ENCODE assay signal across 8 cellular contexts in the genomic region with DNA sequence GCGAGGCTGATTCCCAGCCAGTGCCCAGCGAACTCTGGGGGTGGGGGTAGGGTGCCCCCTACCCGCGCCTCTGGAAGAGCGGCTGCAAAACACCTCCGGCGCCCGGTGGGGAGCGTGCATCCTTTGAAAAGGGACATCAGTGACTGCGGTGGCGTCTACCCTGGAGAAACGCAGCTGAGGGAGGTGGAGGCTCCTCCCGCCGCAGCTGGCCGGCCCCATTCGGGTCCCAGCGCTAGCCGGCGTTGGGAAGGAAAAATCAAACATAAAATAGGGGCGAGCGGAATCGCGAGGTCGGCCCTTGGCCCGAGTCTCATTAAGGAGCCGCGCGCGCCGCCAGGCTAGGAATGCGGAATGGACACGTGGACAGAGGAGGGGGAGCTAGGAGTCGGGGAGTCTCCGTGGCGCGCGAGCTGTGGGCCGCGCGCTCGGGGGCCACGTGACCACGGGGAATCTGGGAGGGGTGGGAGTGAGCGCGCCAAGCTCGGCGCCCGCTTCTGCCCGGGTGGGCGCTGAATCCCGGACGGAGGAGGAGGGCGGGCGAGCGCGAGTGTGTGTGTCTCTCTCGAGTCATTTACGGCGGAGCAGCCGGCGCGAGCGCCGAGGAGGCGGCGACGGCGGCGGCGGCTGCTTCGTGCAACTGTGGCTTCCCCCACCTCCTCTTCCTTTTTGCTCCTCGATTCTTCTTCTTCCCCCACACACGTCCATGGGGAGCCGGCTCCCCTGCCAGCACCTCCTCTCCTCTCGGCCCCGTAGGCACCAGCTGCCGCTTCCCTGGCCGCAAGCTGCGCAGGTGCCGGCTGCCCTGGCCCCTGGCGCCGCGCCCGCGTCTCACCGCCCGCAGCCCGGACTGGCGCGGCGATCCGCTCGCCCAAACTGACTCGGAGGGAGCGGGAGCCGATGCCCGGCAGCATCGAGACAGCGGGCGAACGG. TPM values are rescaled to one million over a fixed set of nuclear protein-coding genes. Genes with fewer than 3 reads are reported as not detected.
DNase-seq lines count a peak whose midpoint lies in the region; ATAC-seq, FAIRE-seq and TF ChIP-seq lines count a peak whose summit lies in the region.

A gene with protein sequence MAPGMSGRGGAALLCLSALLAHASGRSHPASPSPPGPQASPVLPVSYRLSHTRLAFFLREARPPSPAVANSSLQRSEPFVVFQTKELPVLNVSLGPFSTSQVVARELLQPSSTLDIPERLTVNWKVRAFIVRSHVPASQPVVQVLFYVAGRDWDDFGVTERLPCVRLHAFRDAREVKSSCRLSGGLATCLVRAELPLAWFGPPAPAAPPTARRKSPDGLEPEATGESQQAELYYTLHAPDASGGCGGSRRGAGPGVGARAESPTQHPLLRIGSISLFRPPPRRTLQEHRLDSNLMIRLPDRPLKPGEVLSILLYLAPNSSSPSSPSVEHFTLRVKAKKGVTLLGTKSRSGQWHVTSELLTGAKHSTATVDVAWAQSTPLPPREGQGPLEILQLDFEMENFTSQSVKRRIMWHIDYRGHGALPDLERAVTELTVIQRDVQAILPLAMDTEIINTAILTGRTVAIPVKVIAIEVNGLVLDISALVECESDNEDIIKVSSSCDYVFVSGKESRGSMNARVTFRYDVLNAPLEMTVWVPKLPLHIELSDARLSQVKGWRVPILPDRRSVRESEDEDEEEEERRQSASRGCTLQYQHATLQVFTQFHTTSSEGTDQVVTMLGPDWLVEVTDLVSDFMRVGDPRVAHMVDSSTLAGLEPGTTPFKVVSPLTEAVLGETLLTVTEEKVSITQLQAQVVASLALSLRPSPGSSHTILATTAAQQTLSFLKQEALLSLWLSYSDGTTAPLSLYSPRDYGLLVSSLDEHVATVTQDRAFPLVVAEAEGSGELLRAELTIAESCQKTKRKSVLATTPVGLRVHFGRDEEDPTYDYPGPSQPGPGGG (N-terminal part only) (plus strand): TSS at position 566 of the 930 bp plus-strand sequence. CDS start 1,495 bp downstream, outside the sequence.

- CTCF ChIA-PET in PC-3 (lab: Charles Lee) = no interaction called here

- no peak within 1 kb of the TSS for H2AFZ ChIP-seq in PC-3 (ENCODE audit: low read length)

- TF ChIP-seq POLR2A in breast epithelium (IDR thresholded peaks at IDR 0.05) = no peak

- BruUV-seq in PC-3 (replicated peaks; lab: Mats Ljungman, UMichigan) = no TSS peak

- POLR2A ChIA-PET in PC-3 (lab: Charles Lee; ENCODE audit: unreplicated experiment) = no interaction called here

- H3K27ac ChIP-seq in breast epithelium (no peak within 1 kb of the TSS), kidney (ENCODE audit: low read depth in 2 of 2, low read length in 2 of 2) (no peak within 1 kb of the TSS), PC-3 (ENCODE audit: low read length) (no peak within 1 kb of the TSS)

- H3K27me3 ChIP-seq in breast epithelium (peaks cover 6 to 83% of the 10 kb centered on the region in 2 donors), PC-3 (ENCODE audit: low read length) (peaks cover 63% of the 10 kb centered on the region)

- peak within 1 kb of the TSS in 1 of 2 donors; percentile 19 for H3K9ac ChIP-seq in kidney (ENCODE audit: low read length in 2 of 2)
- no peak within 1 kb of the TSS for H3K9ac ChIP-seq in PC-3 (ENCODE audit: low read length)

- no peaks in the 10 kb centered on the region for H4K20me1 ChIP-seq in PC-3 (ENCODE audit: low read length)

- H3K9me3 ChIP-seq in breast epithelium = no peaks in the 10 kb centered on the region
- H3K9me3 ChIP-seq in kidney (ENCODE audit: control insufficient read depth in 1 of 2, low read length in 2 of 2) = no peaks in the 10 kb centered on the region
- no peaks in the 10 kb centered on the region for H3K9me3 ChIP-seq in PC-3 (ENCODE audit: low read length)

- H3K4me3 ChIP-seq in breast epithelium = peak within 1 kb of the TSS; percentile 48 to 79 (median 59)
- peak within 1 kb of the TSS; percentile 41 to 58 for H3K4me3 ChIP-seq in kidney (ENCODE audit: low read length in 2 of 2)
- no peak within 1 kb of the TSS for H3K4me3 ChIP-seq in PC-3 (ENCODE audit: low read length)

- ATAC-seq in PC-3 = no peak
- no peak for ATAC-seq in HG02642 (IDR thresholded peaks at IDR 0.05; ENCODE audit: poor library complexity, unreplicated experiment)

- H3K4me1 ChIP-seq in breast epithelium (peaks cover 21 to 23% of the 10 kb centered on the region in 2 donors), kidney (ENCODE audit: control insufficient read depth in 1 of 2, insufficient read depth in 1 of 2, low read depth in 1 of 2, low read length in 2 of 2) (peaks cover 0 to 13% of the 10 kb centered on the region in 2 donors), PC-3 (ENCODE audit: insufficient read depth, low read length) (no peaks in the 10 kb centered on the region)

- no peak within 1 kb of the TSS for H3K4me2 ChIP-seq in PC-3 (ENCODE audit: low read length)

- TF ChIP-seq CTCF in breast epithelium (IDR thresholded peaks at IDR 0.05) (no peak), kidney (IDR thresholded peaks at IDR 0.05; ENCODE audit: borderline replicate concordance, extremely low read depth, insufficient read depth) (no peak), PC-3 (conservative IDR thresholded peaks at IDR 0.05; ENCODE audit: low read depth, low read length) (no peak)

- DNase-seq in EH (ENCODE audit: low read depth) (peak; percentile 22), NCI-H2171 (lab: John Stamatoyannopoulos, UW) (peak; percentile 85), breast epithelium (ENCODE audit: low spot score in 2 of 2) (peak; percentile 26 to 57), kidney (peak; percentile 82), PC-3 (no peak), EL (no peak)
- DNase-seq in stimulated activated CD4-positive, alpha-beta T cell treated with anti-CD3 and anti-CD28 coated beads, Interleukin-4, amount 100 ng/mL, for 1 hour = peak; percentile 34

- no peaks in the 10 kb centered on the region for H3K79me2 ChIP-seq in PC-3 (ENCODE audit: low read length)

- FAIRE-seq in kidney (lab: Jason Lieb, UNC) = no peak

- intact Hi-C loops in breast epithelium (cut with DNase I; ENCODE audit: low total_unique reads) = no loop called here
- intact Hi-C loops in kidney (cut with DNase I) = no loop called here
- intact Hi-C loops in PC-3 (cut with micrococcal nuclease) = no loop called here

- H3K9me2 ChIP-seq in PC-3 (replicated peaks; ENCODE audit: low read length) = no peaks in the 10 kb centered on the region

- H3K36me3 ChIP-seq in breast epithelium (no peaks in the 10 kb centered on the region), kidney (ENCODE audit: control insufficient read depth in 1 of 2, insufficient read depth in 2 of 2, low read length in 2 of 2) (no peaks in the 10 kb centered on the region), PC-3 (ENCODE audit: low read depth, low read length) (no peaks in the 10 kb centered on the region)

- no peaks in the 10 kb centered on the region for H3F3A ChIP-seq in PC-3 (ENCODE audit: low read length, unreplicated experiment)

RNA-seq across cellular contexts. Expression of the gene that starts here (rescaled TPM):
- total RNA-seq in breast epithelium (under 1 TPM in 2 of 3 donors, not detected in 1; under 0.01 TPM), kidney (1.1 TPM), PC-3 (2014; rRNA removed) (not detected in 2 replicates)
- polyA plus RNA-seq in kidney (ENCODE audit: insufficient read depth, low read depth, low replicate concordance) = 4.3 TPM

Comparison
In these comparisons a context has a peak if more than half of its experiments do, and no peak if none do; other contexts are left out.
1. Peak in DNase-seq and H3K4me3 ChIP-seq in breast epithelium; RNA of the gene not detected or under 1 TPM.
2. DNase-seq: peak in EH (single experiment), NCI-H2171 (single experiment), kidney (single experiment) and stimulated activated CD4-positive, alpha-beta T cell treated with anti-CD3 and anti-CD28 coated beads, Interleukin-4, amount 100 ng/mL, for 1 hour (single experiment); none in PC-3 (single experiment) and EL (single experiment).